In genomic region chr17:78355045-78355641, GRCh38 we compare ENCODE assay signal across 11 cellular contexts. TPM values are rescaled to one million over a fixed set of nuclear protein-coding genes. Genes with fewer than 3 reads are reported as not detected.
A peak's percentile ranks its signal among the peaks of the same experiment; 100 is the strongest.
DNase-seq lines count a peak whose midpoint lies in the region; ATAC-seq and TF ChIP-seq lines count a peak whose summit lies in the region.
"Had no signal": no experiment of that assay in that cellular context is flagged by ENCODE, and none has a peak within 500 bp of the region (broad histone marks: within the 10 kb centered on the region; RNA-seq: fewer than 3 reads in every experiment).

No MANE protein-coding gene starts in this region.

- CTCF ChIA-PET in CD4-positive, alpha-beta T cell (lab: Charles Lee): no interaction called here

- H4K20me1 ChIP-seq in osteoblast (ENCODE audit: insufficient read depth, low read length): peaks cover 36% of the 10 kb centered on the region

- peak overlapping the region; percentile 97 for H3K27ac Mint-ChIP-seq in CD4-positive, alpha-beta T cell

- H3K4me3 Mint-ChIP-seq in CD4-positive, alpha-beta T cell: peak overlapping the region; percentile 86

- TF ChIP-seq CTCF in CD4-positive, alpha-beta T cell (IDR thresholded peaks at IDR 0.05): no peak
- no peak for TF ChIP-seq CTCF in choroid plexus epithelial cell (conservative IDR thresholded peaks at IDR 0.05; ENCODE audit: low read depth, low read length)
- no peak for TF ChIP-seq CTCF in osteoblast (IDR thresholded peaks at IDR 0.05; ENCODE audit: extremely low read depth, low read depth, low read length)

- peaks cover 74% of the 10 kb centered on the region for H3K4me1 Mint-ChIP-seq in CD4-positive, alpha-beta T cell (ENCODE audit: low read depth)

- peak in 1 of 10 experiments; percentile 38 for DNase-seq in CD4-positive, alpha-beta T cell
- DNase-seq in OCI-M1 (lab: John Stamatoyannopoulos, UW): peak; percentile 38
- DNase-seq in choroid plexus epithelial cell (ENCODE audit: low read depth): no peak
- DNase-seq in osteoblast (ENCODE audit: insufficient read length, low spot score, missing footprints): peak; percentile 37
- DNase-seq in medulla oblongata (ENCODE audit: extremely low spot score): no peak
- DNase-seq in NCI-H345 treated with DMSO at 0.1 percent for 48 hours (lab: John Stamatoyannopoulos, UW; ENCODE audit: unreplicated experiment): no peak
- no peak for DNase-seq in SKM-1 (lab: John Stamatoyannopoulos, UW; ENCODE audit: unreplicated experiment)
- DNase-seq: activated CD8-positive, alpha-beta memory T cell treated with anti-CD3 and anti-CD28 coated beads for 24 hours; NCI-H1048; PC-9 had no signal

- no peaks in the 10 kb centered on the region for H3K9me3 ChIP-seq in CD4-positive, alpha-beta T cell (ENCODE audit: control insufficient read depth, low read length)
- H3K9me3 ChIP-seq in osteoblast (ENCODE audit: low read depth, low read length): no peaks in the 10 kb centered on the region

- intact Hi-C loops in CD4-positive, alpha-beta T cell (cut with DNase I, micrococcal nuclease): loop anchor here in 1 of 2 experiments (5.0 kb wide), 1 partner anchor 228 kb away; the partner anchor contains the start of gene TMC6

- peaks cover 60% of the 10 kb centered on the region for H3K4me1 ChIP-seq in osteoblast (ENCODE audit: insufficient read depth, low read length)

- H3K27me3 Mint-ChIP-seq in CD4-positive, alpha-beta T cell: no peaks in the 10 kb centered on the region

- peaks cover 38% of the 10 kb centered on the region for H3K36me3 Mint-ChIP-seq in CD4-positive, alpha-beta T cell (ENCODE audit: low read depth)

- H3K27me3 ChIP-seq in CD4-positive, alpha-beta T cell (ENCODE audit: control insufficient read depth, insufficient read depth, low read length): no peaks in the 10 kb centered on the region
- H3K27me3 ChIP-seq in osteoblast (ENCODE audit: insufficient read depth, low read length): no peaks in the 10 kb centered on the region

- ATAC-seq in CD4-positive, alpha-beta T cell (ENCODE audit: poor library complexity): no peak
- no peak for ATAC-seq in GM21576 (IDR thresholded peaks at IDR 0.05; ENCODE audit: unreplicated experiment)

- peaks cover 35% of the 10 kb centered on the region for H3K79me2 ChIP-seq in osteoblast (ENCODE audit: insufficient read depth, low read length)

- H3K4me3 ChIP-seq in choroid plexus epithelial cell (ENCODE audit: low read depth, low read length): peak overlapping the region; percentile 96
- no peak overlapping the region for H3K4me3 ChIP-seq in osteoblast (ENCODE audit: insufficient read depth, low read length)
- H3K4me3 ChIP-seq: PC-9 had no signal

- peaks cover 26% of the 10 kb centered on the region for H3K36me3 ChIP-seq in osteoblast (ENCODE audit: insufficient read depth, low read length)

- peak overlapping the region; percentile 96 for H3K27ac ChIP-seq in CD4-positive, alpha-beta T cell (ENCODE audit: low read depth, low read length)
- H3K27ac ChIP-seq in osteoblast (ENCODE audit: low read depth, low read length): peak overlapping the region; percentile 77
- H3K27ac ChIP-seq: PC-9 had no signal

- H3K4me2 ChIP-seq in osteoblast (ENCODE audit: insufficient read depth, low read length): no peak overlapping the region
- H3K4me2 ChIP-seq: PC-9 had no signal

- POLR2A ChIA-PET in CD4-positive, alpha-beta T cell (lab: Charles Lee): no interaction called here

- H2AFZ ChIP-seq in osteoblast (ENCODE audit: low read length): no peak overlapping the region
- H2AFZ ChIP-seq: PC-9 had no signal

- no peaks in the 10 kb centered on the region for H3K9me3 Mint-ChIP-seq in CD4-positive, alpha-beta T cell

RNA-seq across cellular contexts. Expression of gene SOCS3, which starts 4.7 kb away (rescaled TPM):
- total RNA-seq in CD4-positive, alpha-beta T cell: 100 to 1,000 TPM; 414 to 427 TPM
- 78.1 and 95.2 TPM in 2 replicates for total RNA-seq in osteoblast

RNA-seq across cellular contexts. Expression of gene PGS1, which starts 23.3 kb away (rescaled TPM):
- total RNA-seq in CD4-positive, alpha-beta T cell: 10 to 100 TPM; 40.9 to 45.3 TPM
- 34.4 and 39.5 TPM in 2 replicates for total RNA-seq in osteoblast

Comparison
In these comparisons a context has a peak if more than half of its experiments do, and no peak if none do; other contexts are left out.
1. DNase-seq: peak in OCI-M1 (single experiment) and osteoblast (single experiment); none in choroid plexus epithelial cell (single experiment), medulla oblongata (single experiment), NCI-H345 treated with DMSO at 0.1 percent for 48 hours (single experiment) and SKM-1 (single experiment).